ENCODE assay signal across 31 cellular contexts in genomic region chr1:31207046-31207445, GRCh38. TPM values are rescaled to one million over a fixed set of nuclear protein-coding genes. Genes with fewer than 3 reads are reported as not detected.
"Had no signal": no experiment of that assay in that cellular context is flagged by ENCODE, and none has a peak within 500 bp of the region (broad histone marks: within the 10 kb centered on the region; RNA-seq: fewer than 3 reads in every experiment).

No MANE protein-coding gene starts in this region.

- H3K4me3 Mint-ChIP-seq: activated CD4-positive, alpha-beta T cell treated with anti-CD3 and anti-CD28 coated beads, Interleukin-2, amount 10 ng/mL, durations not matched to agents 7 days and 5 days; activated CD8-positive, alpha-beta T cell treated with anti-CD3 and anti-CD28 coated beads for 36 hours; activated naive CD8-positive, alpha-beta T cell; activated T-cell treated with anti-CD3 and anti-CD28 coated beads, Interleukin-2, amount 50 U/mL, for 4 hours; activated T-helper 17 cell treated with anti-CD3 and anti-CD28 coated beads, Interleukin-2, amount 50 U/mL, for 72 hours; T-helper 17 cell; T-helper 2 cell treated with Interferon-gamma antibody and Interleukin-4, amounts not matched to agents 5 μg/mL and 100 μg/mL, for 36 hours; WTC11 had no signal

- H3K36me3 ChIP-seq: colonic mucosa, esophagus muscularis mucosa, gastrocnemius medialis, heart right ventricle had no signal

- H3K9me3 ChIP-seq: body of pancreas, colonic mucosa, esophagus muscularis mucosa, gastrocnemius medialis had no signal

- H3K4me1 ChIP-seq: body of pancreas, colonic mucosa, esophagus muscularis mucosa, foreskin keratinocyte, gastrocnemius medialis, heart right ventricle had no signal

- H3K4me1 Mint-ChIP-seq: activated CD4-positive, alpha-beta T cell treated with anti-CD3 and anti-CD28 coated beads, Interleukin-2, amount 10 ng/mL, durations not matched to agents 7 days and 5 days; activated T-helper 17 cell treated with anti-CD3 and anti-CD28 coated beads, Interleukin-2, amount 50 U/mL, for 72 hours; WTC11 had no signal

- DNase-seq: activated CD4-positive, alpha-beta T cell treated with anti-CD3 and anti-CD28 coated beads for 1 hour; activated CD4-positive, alpha-beta T cell treated with anti-CD3 and anti-CD28 coated beads for 4 hours; activated CD4-positive, alpha-beta T cell treated with anti-CD3 and anti-CD28 coated beads, Interleukin-2, amount 10 ng/mL, durations not matched to agents 7 days and 5 days; activated CD4-positive, alpha-beta T cell treated with anti-CD3 and anti-CD28 coated beads, Interleukin-2, amount 50 U/mL, for 4 hours; activated CD8-positive, alpha-beta memory T cell treated with anti-CD3 and anti-CD28 coated beads for 24 hours; activated CD8-positive, alpha-beta T cell treated with anti-CD3 and anti-CD28 coated beads for 36 hours; activated effector memory CD4-positive, alpha-beta T cell treated with Interleukin-2 at 50 U/mL for 16 hours; activated gamma-delta T cell treated with Interleukin-2 at 50 U/mL for 16 hours; activated naive CD4-positive, alpha-beta T cell treated with anti-CD3 and anti-CD28 coated beads, Interleukin-2, amount 50 U/mL, for 16 hours; activated naive CD4-positive, alpha-beta T cell treated with Interleukin-2 at 50 U/mL for 16 hours; activated T-cell treated with anti-CD3 and anti-CD28 coated beads, Interleukin-2, amount 50 U/mL, for 4 hours; amniotic stem cell; aorta; body of pancreas; caudate nucleus; colonic mucosa; effector memory CD4-positive, alpha-beta T cell; erythroblast; foreskin keratinocyte; gastrocnemius medialis; heart right ventricle; T-helper 1 cell; T-helper 17 cell; T1000 had no signal

- H3K36me3 Mint-ChIP-seq: WTC11 had no signal

- H3K4me3 ChIP-seq: body of pancreas, colonic mucosa, esophagus muscularis mucosa, gastrocnemius medialis, heart right ventricle had no signal

- H3K27me3 Mint-ChIP-seq: activated CD4-positive, alpha-beta T cell treated with anti-CD3 and anti-CD28 coated beads, Interleukin-2, amount 10 ng/mL, durations not matched to agents 7 days and 5 days; activated CD8-positive, alpha-beta T cell treated with anti-CD3 and anti-CD28 coated beads for 36 hours; activated naive CD8-positive, alpha-beta T cell had no signal

- H3K27ac ChIP-seq: body of pancreas, colonic mucosa, esophagus muscularis mucosa, foreskin keratinocyte, gastrocnemius medialis, heart right ventricle, VCaP had no signal

- H3K27ac Mint-ChIP-seq: activated CD4-positive, alpha-beta T cell treated with anti-CD3 and anti-CD28 coated beads, Interleukin-2, amount 10 ng/mL, durations not matched to agents 7 days and 5 days; activated CD8-positive, alpha-beta T cell treated with anti-CD3 and anti-CD28 coated beads for 36 hours; activated naive CD8-positive, alpha-beta T cell; activated T-helper 17 cell treated with anti-CD3 and anti-CD28 coated beads, Interleukin-2, amount 50 U/mL, for 72 hours; T-helper 17 cell; T-helper 2 cell treated with Interferon-gamma antibody and Interleukin-4, amounts not matched to agents 5 μg/mL and 100 μg/mL, for 36 hours; WTC11 had no signal

- H3K9me3 Mint-ChIP-seq: WTC11 had no signal

- ATAC-seq: activated CD8-positive, alpha-beta T cell treated with anti-CD3 and anti-CD28 coated beads for 36 hours; activated T-cell treated with anti-CD3 and anti-CD28 coated beads, Interleukin-2, amount 50 U/mL, for 4 hours; activated T-helper 17 cell treated with anti-CD3 and anti-CD28 coated beads, Interleukin-2, amount 50 U/mL, for 72 hours; body of pancreas; foreskin keratinocyte; heart right ventricle; T-helper 17 cell; WTC11 had no signal

RNA-seq across cellular contexts. Expression of gene NKAIN1, which starts 32.6 kb away (rescaled TPM):
- total RNA-seq: activated CD8-positive, alpha-beta T cell treated with anti-CD3 and anti-CD28 coated beads for 36 hours; activated T-helper 17 cell treated with anti-CD3 and anti-CD28 coated beads, Interleukin-2, amount 50 U/mL, for 72 hours; body of pancreas; dermis microvascular lymphatic vessel endothelial cell; esophagus muscularis mucosa; foreskin keratinocyte; T-helper 17 cell had no signal
- polyA plus RNA-seq: aorta, foreskin keratinocyte had no signal
